In genomic region chr4:169823685-169824084, GRCh38 we compare ENCODE assay signal across 1 cellular context.
TF ChIP-seq lines count a peak whose summit lies in the region.

No MANE protein-coding gene starts in this region.

TF ChIP-seq in K562, 482 proteins besides CTCF, POLR2A, EP300 and RAD21 (continued from another document):
- TF ChIP-seq NCOA2 (IDR thresholded peaks at IDR 0.05; ENCODE audit: partially characterized antibody in 2 of 2) = no peak
- peak; percentile 28; the same call in 1 of the 2 replicates for TF ChIP-seq DMBX1 (CRISPR knock-in tag; IDR thresholded peaks at IDR 0.05; ENCODE audit: borderline replicate concordance)
- TF ChIP-seq MIER1 (IDR thresholded peaks at IDR 0.05; ENCODE audit: low read depth) = peak; percentile 96
- TF ChIP-seq HDGF (IDR thresholded peaks at IDR 0.05) = no peak
- no peak for TF ChIP-seq TCFL5 (CRISPR knock-in tag; conservative IDR thresholded peaks at IDR 0.05)
- TF ChIP-seq CREB3 (tag; conservative IDR thresholded peaks at IDR 0.05; ENCODE audit: low read depth) = 0 out of 2 replicates have a peak, but pooled peaks have one; percentile 28
- TF ChIP-seq CBX8 (IDR thresholded peaks at IDR 0.05; ENCODE audit: borderline replicate concordance, extremely low read depth, low read depth, low read length, poor library complexity, severe bottlenecking) = no peak
- TF ChIP-seq KDM2B (CRISPR knock-in tag; IDR thresholded peaks at IDR 0.05) = no peak
- no peak for TF ChIP-seq MAFF (IDR thresholded peaks at IDR 0.05; ENCODE audit: low read length)
- no peak for TF ChIP-seq ZNF431 (CRISPR knock-in tag; IDR thresholded peaks at IDR 0.05)
- TF ChIP-seq, protein P1, sequence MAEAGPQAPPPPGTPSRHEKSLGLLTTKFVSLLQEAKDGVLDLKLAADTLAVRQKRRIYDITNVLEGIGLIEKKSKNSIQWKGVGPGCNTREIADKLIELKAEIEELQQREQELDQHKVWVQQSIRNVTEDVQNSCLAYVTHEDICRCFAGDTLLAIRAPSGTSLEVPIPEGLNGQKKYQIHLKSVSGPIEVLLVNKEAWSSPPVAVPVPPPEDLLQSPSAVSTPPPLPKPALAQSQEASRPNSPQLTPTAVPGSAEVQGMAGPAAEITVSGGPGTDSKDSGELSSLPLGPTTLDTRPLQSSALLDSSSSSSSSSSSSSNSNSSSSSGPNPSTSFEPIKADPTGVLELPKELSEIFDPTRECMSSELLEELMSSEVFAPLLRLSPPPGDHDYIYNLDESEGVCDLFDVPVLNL (CRISPR knock-in tag; IDR thresholded peaks at IDR 0.05; ENCODE audit: low read depth) = no peak
- TF ChIP-seq NCOA4 (IDR thresholded peaks at IDR 0.05; ENCODE audit: partially characterized antibody) = no peak
- no peak for TF ChIP-seq NFE2L1 (tag; IDR thresholded peaks at IDR 0.05; ENCODE audit: borderline replicate concordance, low read depth)
- no peak for TF ChIP-seq HNRNPLL (IDR thresholded peaks at IDR 0.05; ENCODE audit: low read depth, low read length, poor library complexity, severe bottlenecking)
- no peak for TF ChIP-seq NR4A1 (CRISPR knock-in tag; IDR thresholded peaks at IDR 0.05)
- TF ChIP-seq NR4A1 (tag; IDR thresholded peaks at IDR 0.05) = 0 out of 2 replicates have a peak, but pooled peaks have one; percentile 36
- TF ChIP-seq SRSF1 (IDR thresholded peaks at IDR 0.05; ENCODE audit: low read depth, low read length) = no peak
- no peak for TF ChIP-seq NFXL1 (CRISPR knock-in tag; IDR thresholded peaks at IDR 0.05)
- no peak for TF ChIP-seq TCF7 (IDR thresholded peaks at IDR 0.05; ENCODE audit: borderline replicate concordance)
- TF ChIP-seq HLTF (IDR thresholded peaks at IDR 0.05) = no peak
- TF ChIP-seq, protein P2, sequence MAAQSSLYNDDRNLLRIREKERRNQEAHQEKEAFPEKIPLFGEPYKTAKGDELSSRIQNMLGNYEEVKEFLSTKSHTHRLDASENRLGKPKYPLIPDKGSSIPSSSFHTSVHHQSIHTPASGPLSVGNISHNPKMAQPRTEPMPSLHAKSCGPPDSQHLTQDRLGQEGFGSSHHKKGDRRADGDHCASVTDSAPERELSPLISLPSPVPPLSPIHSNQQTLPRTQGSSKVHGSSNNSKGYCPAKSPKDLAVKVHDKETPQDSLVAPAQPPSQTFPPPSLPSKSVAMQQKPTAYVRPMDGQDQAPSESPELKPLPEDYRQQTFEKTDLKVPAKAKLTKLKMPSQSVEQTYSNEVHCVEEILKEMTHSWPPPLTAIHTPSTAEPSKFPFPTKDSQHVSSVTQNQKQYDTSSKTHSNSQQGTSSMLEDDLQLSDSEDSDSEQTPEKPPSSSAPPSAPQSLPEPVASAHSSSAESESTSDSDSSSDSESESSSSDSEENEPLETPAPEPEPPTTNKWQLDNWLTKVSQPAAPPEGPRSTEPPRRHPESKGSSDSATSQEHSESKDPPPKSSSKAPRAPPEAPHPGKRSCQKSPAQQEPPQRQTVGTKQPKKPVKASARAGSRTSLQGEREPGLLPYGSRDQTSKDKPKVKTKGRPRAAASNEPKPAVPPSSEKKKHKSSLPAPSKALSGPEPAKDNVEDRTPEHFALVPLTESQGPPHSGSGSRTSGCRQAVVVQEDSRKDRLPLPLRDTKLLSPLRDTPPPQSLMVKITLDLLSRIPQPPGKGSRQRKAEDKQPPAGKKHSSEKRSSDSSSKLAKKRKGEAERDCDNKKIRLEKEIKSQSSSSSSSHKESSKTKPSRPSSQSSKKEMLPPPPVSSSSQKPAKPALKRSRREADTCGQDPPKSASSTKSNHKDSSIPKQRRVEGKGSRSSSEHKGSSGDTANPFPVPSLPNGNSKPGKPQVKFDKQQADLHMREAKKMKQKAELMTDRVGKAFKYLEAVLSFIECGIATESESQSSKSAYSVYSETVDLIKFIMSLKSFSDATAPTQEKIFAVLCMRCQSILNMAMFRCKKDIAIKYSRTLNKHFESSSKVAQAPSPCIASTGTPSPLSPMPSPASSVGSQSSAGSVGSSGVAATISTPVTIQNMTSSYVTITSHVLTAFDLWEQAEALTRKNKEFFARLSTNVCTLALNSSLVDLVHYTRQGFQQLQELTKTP (IDR thresholded peaks at IDR 0.05; ENCODE audit: low read depth in 1 of 2, partially characterized antibody in 2 of 2) = peak in 1 of 2 experiments; percentile 66
- TF ChIP-seq, protein P3, sequence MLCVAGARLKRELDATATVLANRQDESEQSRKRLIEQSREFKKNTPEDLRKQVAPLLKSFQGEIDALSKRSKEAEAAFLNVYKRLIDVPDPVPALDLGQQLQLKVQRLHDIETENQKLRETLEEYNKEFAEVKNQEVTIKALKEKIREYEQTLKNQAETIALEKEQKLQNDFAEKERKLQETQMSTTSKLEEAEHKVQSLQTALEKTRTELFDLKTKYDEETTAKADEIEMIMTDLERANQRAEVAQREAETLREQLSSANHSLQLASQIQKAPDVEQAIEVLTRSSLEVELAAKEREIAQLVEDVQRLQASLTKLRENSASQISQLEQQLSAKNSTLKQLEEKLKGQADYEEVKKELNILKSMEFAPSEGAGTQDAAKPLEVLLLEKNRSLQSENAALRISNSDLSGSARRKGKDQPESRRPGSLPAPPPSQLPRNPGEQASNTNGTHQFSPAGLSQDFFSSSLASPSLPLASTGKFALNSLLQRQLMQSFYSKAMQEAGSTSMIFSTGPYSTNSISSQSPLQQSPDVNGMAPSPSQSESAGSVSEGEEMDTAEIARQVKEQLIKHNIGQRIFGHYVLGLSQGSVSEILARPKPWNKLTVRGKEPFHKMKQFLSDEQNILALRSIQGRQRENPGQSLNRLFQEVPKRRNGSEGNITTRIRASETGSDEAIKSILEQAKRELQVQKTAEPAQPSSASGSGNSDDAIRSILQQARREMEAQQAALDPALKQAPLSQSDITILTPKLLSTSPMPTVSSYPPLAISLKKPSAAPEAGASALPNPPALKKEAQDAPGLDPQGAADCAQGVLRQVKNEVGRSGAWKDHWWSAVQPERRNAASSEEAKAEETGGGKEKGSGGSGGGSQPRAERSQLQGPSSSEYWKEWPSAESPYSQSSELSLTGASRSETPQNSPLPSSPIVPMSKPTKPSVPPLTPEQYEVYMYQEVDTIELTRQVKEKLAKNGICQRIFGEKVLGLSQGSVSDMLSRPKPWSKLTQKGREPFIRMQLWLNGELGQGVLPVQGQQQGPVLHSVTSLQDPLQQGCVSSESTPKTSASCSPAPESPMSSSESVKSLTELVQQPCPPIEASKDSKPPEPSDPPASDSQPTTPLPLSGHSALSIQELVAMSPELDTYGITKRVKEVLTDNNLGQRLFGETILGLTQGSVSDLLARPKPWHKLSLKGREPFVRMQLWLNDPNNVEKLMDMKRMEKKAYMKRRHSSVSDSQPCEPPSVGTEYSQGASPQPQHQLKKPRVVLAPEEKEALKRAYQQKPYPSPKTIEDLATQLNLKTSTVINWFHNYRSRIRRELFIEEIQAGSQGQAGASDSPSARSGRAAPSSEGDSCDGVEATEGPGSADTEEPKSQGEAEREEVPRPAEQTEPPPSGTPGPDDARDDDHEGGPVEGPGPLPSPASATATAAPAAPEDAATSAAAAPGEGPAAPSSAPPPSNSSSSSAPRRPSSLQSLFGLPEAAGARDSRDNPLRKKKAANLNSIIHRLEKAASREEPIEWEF (CRISPR knock-in tag; IDR thresholded peaks at IDR 0.05) = no peak
- no peak for TF ChIP-seq RBM39 (optimal IDR thresholded peaks at IDR 0.05; ENCODE audit: low read depth, low read length)
- TF ChIP-seq ZBTB12 (CRISPR knock-in tag; IDR thresholded peaks at IDR 0.05) = no peak
- no peak for TF ChIP-seq EWSR1 (IDR thresholded peaks at IDR 0.05; ENCODE audit: borderline replicate concordance, low read depth, partially characterized antibody)
- TF ChIP-seq ZNF592 (IDR thresholded peaks at IDR 0.05) = no peak
- TF ChIP-seq PRPF4 (IDR thresholded peaks at IDR 0.05; ENCODE audit: insufficient read depth, low read depth, low read length, poor library complexity, severe bottlenecking) = no peak
- TF ChIP-seq, protein P4, sequence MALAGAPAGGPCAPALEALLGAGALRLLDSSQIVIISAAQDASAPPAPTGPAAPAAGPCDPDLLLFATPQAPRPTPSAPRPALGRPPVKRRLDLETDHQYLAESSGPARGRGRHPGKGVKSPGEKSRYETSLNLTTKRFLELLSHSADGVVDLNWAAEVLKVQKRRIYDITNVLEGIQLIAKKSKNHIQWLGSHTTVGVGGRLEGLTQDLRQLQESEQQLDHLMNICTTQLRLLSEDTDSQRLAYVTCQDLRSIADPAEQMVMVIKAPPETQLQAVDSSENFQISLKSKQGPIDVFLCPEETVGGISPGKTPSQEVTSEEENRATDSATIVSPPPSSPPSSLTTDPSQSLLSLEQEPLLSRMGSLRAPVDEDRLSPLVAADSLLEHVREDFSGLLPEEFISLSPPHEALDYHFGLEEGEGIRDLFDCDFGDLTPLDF (CRISPR knock-in tag; IDR thresholded peaks at IDR 0.05) = no peak
- no peak for TF ChIP-seq ZNF143 (CRISPR knock-in tag; IDR thresholded peaks at IDR 0.05)
- TF ChIP-seq CEBPB (tag; IDR thresholded peaks at IDR 0.05) = peak; percentile 86
- no peak for TF ChIP-seq TOE1 (IDR thresholded peaks at IDR 0.05; ENCODE audit: borderline replicate concordance)
- TF ChIP-seq TOE1 (CRISPR knock-in tag; IDR thresholded peaks at IDR 0.05; ENCODE audit: borderline replicate concordance, low read depth) = no peak
- TF ChIP-seq ELF2 (CRISPR knock-in tag; IDR thresholded peaks at IDR 0.05) = no peak
- TF ChIP-seq ZHX1 (conservative IDR thresholded peaks at IDR 0.05; ENCODE audit: low read length) = no peak
- TF ChIP-seq ZNF445 (CRISPR knock-in tag; IDR thresholded peaks at IDR 0.05; ENCODE audit: low read depth) = no peak
- TF ChIP-seq RBM14 (IDR thresholded peaks at IDR 0.05; ENCODE audit: borderline replicate concordance, insufficient read depth, low read depth, low read length) = no peak
- 0 out of 2 replicates have a peak, but pooled peaks have one; percentile 10 for TF ChIP-seq CREM (IDR thresholded peaks at IDR 0.05; ENCODE audit: low read depth)
- no peak for TF ChIP-seq SMAD3 (CRISPR knock-in tag; conservative IDR thresholded peaks at IDR 0.05)
- no peak for TF ChIP-seq SNAPC5 (CRISPR knock-in tag; IDR thresholded peaks at IDR 0.05)
- no peak for TF ChIP-seq COPS2 (conservative IDR thresholded peaks at IDR 0.05)
- TF ChIP-seq TCF3 (CRISPR knock-in tag; IDR thresholded peaks at IDR 0.05) = peak; percentile 70
